15 cellular contexts compared by ENCODE assay signal in the genomic region with DNA sequence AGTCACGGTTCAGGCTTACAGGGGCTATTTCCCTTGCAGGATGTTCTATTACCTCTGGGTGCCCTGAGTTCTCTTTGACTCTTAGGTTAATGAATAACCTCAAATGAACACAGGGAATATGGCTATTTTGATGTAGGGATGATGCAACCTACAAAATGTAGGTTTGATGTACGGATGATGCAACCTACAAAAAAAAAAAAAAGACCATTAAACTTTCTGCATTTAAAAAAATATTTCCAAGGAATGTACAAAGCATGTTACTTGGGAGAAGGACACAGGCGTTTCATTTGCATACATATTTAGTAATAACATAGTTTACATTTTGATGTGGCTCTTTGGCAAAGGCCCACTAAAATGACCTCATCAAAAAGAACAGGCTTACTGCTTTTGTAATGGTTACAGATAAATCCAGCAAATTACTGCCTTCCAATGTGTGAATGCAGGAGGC. TPM values are rescaled to one million over a fixed set of nuclear protein-coding genes. Genes with fewer than 3 reads are reported as not detected.
DNase-seq lines count a peak whose midpoint lies in the region; ATAC-seq and TF ChIP-seq lines count a peak whose summit lies in the region.
"Had no signal": no experiment of that assay in that cellular context is flagged by ENCODE, and none has a peak within 500 bp of the region (broad histone marks: within the 10 kb centered on the region; RNA-seq: fewer than 3 reads in every experiment).

No MANE protein-coding gene starts in this region.

- no peak overlapping the region for H3K4me3 ChIP-seq in HEK293 (ENCODE audit: low read depth, low read length)
- H3K4me3 ChIP-seq in kidney epithelial cell (ENCODE audit: low read depth, low read length) = no peak overlapping the region
- no peak overlapping the region for H3K4me3 ChIP-seq in gastroesophageal sphincter
- H3K4me3 ChIP-seq: thyroid gland had no signal

- H3K9me3 ChIP-seq in HEK293 (ENCODE audit: control insufficient read depth, insufficient read depth, low read depth, low read length) (no peaks in the 10 kb centered on the region), gastroesophageal sphincter (no peaks in the 10 kb centered on the region)
- H3K9me3 ChIP-seq: thyroid gland had no signal

- POLR2A ChIA-PET in HEK293 (lab: Yijun Ruan, JAX) = no interaction called here

- H3K27ac ChIP-seq in 22Rv1 = 0 out of 2 replicates have a peak overlapping the region, but pooled peaks have one; percentile 13
- H3K27ac ChIP-seq in HEK293 (ENCODE audit: extremely low read depth, low read depth, low read length) = no peak overlapping the region
- no peak overlapping the region for H3K27ac ChIP-seq in gastroesophageal sphincter

- ATAC-seq in gastroesophageal sphincter = no peak
- no peak for ATAC-seq in omental fat pad (ENCODE audit: low FRiP score)

- TF ChIP-seq EP300 in gastroesophageal sphincter (IDR thresholded peaks at IDR 0.05) = no peak

- TF ChIP-seq POLR2A in gastroesophageal sphincter (IDR thresholded peaks at IDR 0.05) = no peak

- TF ChIP-seq CTCF in 22Rv1 (IDR thresholded peaks at IDR 0.05) (no peak), HEK293 (tag by site-specific recombination; IDR thresholded peaks at IDR 0.05) (no peak), kidney epithelial cell (IDR thresholded peaks at IDR 0.05; ENCODE audit: insufficient read depth, low read length, poor library complexity, severe bottlenecking) (no peak), GM10266 (IDR thresholded peaks at IDR 0.05; ENCODE audit: control insufficient read depth, insufficient read depth, low read depth, missing control alignments) (no peak), gastroesophageal sphincter (IDR thresholded peaks at IDR 0.05) (no peak), omental fat pad (IDR thresholded peaks at IDR 0.05) (no peak)

- H3K36me3 ChIP-seq in HEK293 (ENCODE audit: control insufficient read depth in 2 of 2, insufficient read depth in 1 of 2, low read length in 2 of 2) = no peaks in the 10 kb centered on the region
- no peaks in the 10 kb centered on the region for H3K36me3 ChIP-seq in kidney epithelial cell (ENCODE audit: control insufficient read depth, insufficient read depth, low read length)
- H3K36me3 ChIP-seq in gastroesophageal sphincter = no peaks in the 10 kb centered on the region
- H3K36me3 ChIP-seq: brain microvascular endothelial cell, thyroid gland had no signal

- H3K4me1 ChIP-seq in HEK293 (ENCODE audit: control insufficient read depth, insufficient read depth, low read length) (no peaks in the 10 kb centered on the region), gastroesophageal sphincter (peaks cover 0 to 23% (median 4%) of the 10 kb centered on the region in 3 donors)

- H3K27me3 ChIP-seq in kidney epithelial cell (ENCODE audit: control insufficient read depth, insufficient read depth, low read length) (no peaks in the 10 kb centered on the region), gastroesophageal sphincter (no peaks in the 10 kb centered on the region)
- H3K27me3 ChIP-seq: brain microvascular endothelial cell, thyroid gland had no signal

- CTCF ChIA-PET in HEK293 (lab: Yijun Ruan, JAX) = no interaction called here

- DNase-seq in dedifferentiated amniotic fluid mesenchymal stem cell (ENCODE audit: extremely low spot score) (peak; percentile 73), kidney epithelial cell (ENCODE audit: low read depth) (peak; percentile 81), GM10266 (ENCODE audit: extremely low spot score) (no peak), omental fat pad (ENCODE audit: low spot score) (no peak), midbrain (lab: John Stamatoyannopoulos, UW) (no peak)
- DNase-seq: activated CD4-positive, CD25-positive, alpha-beta regulatory T cell; activated gamma-delta T cell treated with Interleukin-2 at 50 U/mL for 16 hours; brain microvascular endothelial cell; MM.1S; NCI-H2081 treated with DMSO at 0.1 percent for 48 hours; NCI-H774; thyroid gland had no signal

- 70 to 79% methylated on average over 3 of the region's 3 CpGs for WGBS in gastroesophageal sphincter (ENCODE audit: low coverage in 1 of 2), 2 donors

TF ChIP-seq in HEK293, 187 proteins besides CTCF, POLR2A, EP300 and RAD21:
- TF ChIP-seq, protein P1, sequence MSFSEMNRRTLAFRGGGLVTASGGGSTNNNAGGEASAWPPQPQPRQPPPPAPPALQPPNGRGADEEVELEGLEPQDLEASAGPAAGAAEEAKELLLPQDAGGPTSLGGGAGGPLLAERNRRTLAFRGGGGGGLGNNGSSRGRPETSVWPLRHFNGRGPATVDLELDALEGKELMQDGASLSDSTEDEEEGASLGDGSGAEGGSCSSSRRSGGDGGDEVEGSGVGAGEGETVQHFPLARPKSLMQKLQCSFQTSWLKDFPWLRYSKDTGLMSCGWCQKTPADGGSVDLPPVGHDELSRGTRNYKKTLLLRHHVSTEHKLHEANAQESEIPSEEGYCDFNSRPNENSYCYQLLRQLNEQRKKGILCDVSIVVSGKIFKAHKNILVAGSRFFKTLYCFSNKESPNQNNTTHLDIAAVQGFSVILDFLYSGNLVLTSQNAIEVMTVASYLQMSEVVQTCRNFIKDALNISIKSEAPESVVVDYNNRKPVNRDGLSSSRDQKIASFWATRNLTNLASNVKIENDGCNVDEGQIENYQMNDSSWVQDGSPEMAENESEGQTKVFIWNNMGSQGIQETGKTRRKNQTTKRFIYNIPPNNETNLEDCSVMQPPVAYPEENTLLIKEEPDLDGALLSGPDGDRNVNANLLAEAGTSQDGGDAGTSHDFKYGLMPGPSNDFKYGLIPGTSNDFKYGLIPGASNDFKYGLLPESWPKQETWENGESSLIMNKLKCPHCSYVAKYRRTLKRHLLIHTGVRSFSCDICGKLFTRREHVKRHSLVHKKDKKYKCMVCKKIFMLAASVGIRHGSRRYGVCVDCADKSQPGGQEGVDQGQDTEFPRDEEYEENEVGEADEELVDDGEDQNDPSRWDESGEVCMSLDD (tag by site-specific recombination; IDR thresholded peaks at IDR 0.05) = no peak
- TF ChIP-seq ZNF335 (tag by site-specific recombination; conservative IDR thresholded peaks at IDR 0.05) (peak; percentile 57), ZNF596 (tag by site-specific recombination; IDR thresholded peaks at IDR 0.05) (no peak)
- TF ChIP-seq, protein P2, sequence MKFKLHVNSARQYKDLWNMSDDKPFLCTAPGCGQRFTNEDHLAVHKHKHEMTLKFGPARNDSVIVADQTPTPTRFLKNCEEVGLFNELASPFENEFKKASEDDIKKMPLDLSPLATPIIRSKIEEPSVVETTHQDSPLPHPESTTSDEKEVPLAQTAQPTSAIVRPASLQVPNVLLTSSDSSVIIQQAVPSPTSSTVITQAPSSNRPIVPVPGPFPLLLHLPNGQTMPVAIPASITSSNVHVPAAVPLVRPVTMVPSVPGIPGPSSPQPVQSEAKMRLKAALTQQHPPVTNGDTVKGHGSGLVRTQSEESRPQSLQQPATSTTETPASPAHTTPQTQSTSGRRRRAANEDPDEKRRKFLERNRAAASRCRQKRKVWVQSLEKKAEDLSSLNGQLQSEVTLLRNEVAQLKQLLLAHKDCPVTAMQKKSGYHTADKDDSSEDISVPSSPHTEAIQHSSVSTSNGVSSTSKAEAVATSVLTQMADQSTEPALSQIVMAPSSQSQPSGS (tag by site-specific recombination; IDR thresholded peaks at IDR 0.05; ENCODE audit: low read depth) = peak; percentile 80

RNA-seq across cellular contexts. Expression of a gene that starts 36.3 kb away (rescaled TPM):
- total RNA-seq in kidney epithelial cell = 0.68 and 1.1 TPM in 2 replicates
- total RNA-seq in gastroesophageal sphincter = 1 to 10 TPM in 2 of 4 donors, under 1 TPM in 2; 0.52 to 1.3 (median 1.0) TPM
- 1 to 10 TPM in 1 of 4 donors, under 1 TPM in 1, not detected in 2; 0.24 to 2.1 TPM for total RNA-seq in omental fat pad

Comparison
In these comparisons a context has a peak if more than half of its experiments do, and no peak if none do; other contexts are left out.
1. DNase-seq: peak in dedifferentiated amniotic fluid mesenchymal stem cell (single experiment) and kidney epithelial cell (single experiment); none in GM10266 (single experiment), omental fat pad (single experiment) and midbrain (single experiment).